ENCODE assay signal across 3 cellular contexts in genomic region chr6:111137489-111138093, GRCh38. TPM values are rescaled to one million over a fixed set of nuclear protein-coding genes. Genes with fewer than 3 reads are reported as not detected.
"Had no signal": no experiment of that assay in that cellular context is flagged by ENCODE, and none has a peak within 500 bp of the region (broad histone marks: within the 10 kb centered on the region; RNA-seq: fewer than 3 reads in every experiment).

No MANE protein-coding gene starts in this region.

RNA-seq across cellular contexts. Expression of gene SLC16A10, which starts 50.3 kb away (rescaled TPM):
- total RNA-seq: mammary epithelial cell had no signal
- polyA plus RNA-seq: immature natural killer cell, keratinocyte had no signal
